9 cellular contexts compared by ENCODE assay signal in the genomic region with DNA sequence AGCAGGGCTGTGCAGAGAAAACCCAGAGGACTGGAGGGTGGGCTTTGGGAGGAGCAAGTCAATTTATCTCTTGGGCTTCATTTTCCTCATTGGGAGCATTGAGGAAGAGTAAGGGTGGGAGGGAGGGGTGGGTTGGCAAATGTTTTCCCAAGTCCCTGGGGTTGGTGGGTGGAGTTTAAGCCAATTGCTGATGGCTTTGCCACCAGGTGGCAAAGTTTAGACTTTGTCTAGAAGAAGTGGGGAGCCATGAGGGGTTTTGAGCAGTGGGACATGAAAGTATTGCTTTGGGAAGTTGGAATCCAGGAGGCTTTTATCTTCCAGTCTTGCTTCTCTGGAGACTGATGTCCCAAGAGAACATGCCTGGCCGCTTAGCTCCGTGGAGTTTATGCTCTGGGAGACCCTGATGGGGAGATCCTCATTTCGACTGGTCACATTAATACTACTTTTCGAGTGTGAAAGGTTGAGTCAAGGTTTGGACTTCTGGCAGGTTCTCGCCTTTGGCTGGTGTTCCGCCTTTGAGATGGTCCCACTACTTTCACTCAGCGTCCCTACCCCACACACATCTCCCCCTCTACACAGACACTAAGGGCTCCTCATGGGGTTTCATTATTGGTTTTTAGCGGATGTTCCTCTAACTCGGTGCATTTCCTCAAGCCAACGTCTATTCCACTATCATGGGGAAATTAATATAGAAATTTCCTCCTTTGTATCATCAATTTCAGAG.
A peak's percentile ranks its signal among the peaks of the same experiment; 100 is the strongest.
DNase-seq lines count a peak whose midpoint lies in the region; ATAC-seq and TF ChIP-seq lines count a peak whose summit lies in the region.
"Had no signal": no experiment of that assay in that cellular context is flagged by ENCODE, and none has a peak within 500 bp of the region (broad histone marks: within the 10 kb centered on the region; RNA-seq: fewer than 3 reads in every experiment).

No MANE protein-coding gene starts in this region.

- H3K9me3 Mint-ChIP-seq in CD8-positive, alpha-beta T cell = no peaks in the 10 kb centered on the region
- no peaks in the 10 kb centered on the region for H3K9me3 Mint-ChIP-seq in immature natural killer cell

- H3K36me3 ChIP-seq in A673 (ENCODE audit: insufficient read depth, low read length, poor library complexity, severe bottlenecking) = no peaks in the 10 kb centered on the region
- H3K36me3 ChIP-seq in CD8-positive, alpha-beta T cell (ENCODE audit: insufficient read depth, low read length) = no peaks in the 10 kb centered on the region
- H3K36me3 ChIP-seq in Panc1 (ENCODE audit: control insufficient read depth, insufficient read depth, low read length) = no peaks in the 10 kb centered on the region
- H3K36me3 ChIP-seq: heart right ventricle had no signal

- ATAC-seq in CD8-positive, alpha-beta T cell = peak; percentile 37
- 0 out of 2 replicates have a peak, but pooled peaks have one; percentile 39 for ATAC-seq in Panc1
- ATAC-seq in GM18858 (IDR thresholded peaks at IDR 0.05; ENCODE audit: unreplicated experiment) = no peak

- no peaks in the 10 kb centered on the region for H3K4me1 ChIP-seq in A673 (ENCODE audit: insufficient read depth, low read length, poor library complexity, severe bottlenecking)
- peaks cover 5% of the 10 kb centered on the region for H3K4me1 ChIP-seq in CD8-positive, alpha-beta T cell (ENCODE audit: insufficient read depth, low read length)
- H3K4me1 ChIP-seq in Panc1 (ENCODE audit: control insufficient read depth, insufficient read depth, low read length) = no peaks in the 10 kb centered on the region

- H3K9me3 ChIP-seq in A673 (ENCODE audit: low read depth, low read length, poor library complexity, severe bottlenecking) (no peaks in the 10 kb centered on the region), Panc1 (ENCODE audit: control insufficient read depth, insufficient read depth, low read depth, low read length) (no peaks in the 10 kb centered on the region)
- no peaks in the 10 kb centered on the region for H3K9me3 ChIP-seq in CD8-positive, alpha-beta T cell (ENCODE audit: low read length)
- H3K9me3 ChIP-seq: heart right ventricle had no signal

- POLR2A ChIA-PET in A673 (lab: Charles Lee; ENCODE audit: low non-redundant PET) (no interaction called here), Panc1 (lab: Charles Lee) (no interaction called here)
- POLR2A ChIA-PET in CD8-positive, alpha-beta T cell (lab: Charles Lee) = interaction anchor here (1.0 to 1.5 kb wide), 4 partner anchors 128 to 139 kb away, joined by 4 to 5 read pairs (median 4); no protein-coding TSS in a partner anchor

- H3K27ac Mint-ChIP-seq in CD8-positive, alpha-beta T cell = no peak overlapping the region
- peak overlapping the region in 1 of 6 donors; percentile 28 for H3K27ac Mint-ChIP-seq in immature natural killer cell

- H3K27me3 Mint-ChIP-seq in CD8-positive, alpha-beta T cell (ENCODE audit: low read depth) = no peaks in the 10 kb centered on the region
- H3K27me3 Mint-ChIP-seq in immature natural killer cell (ENCODE audit: low read depth in 3 of 3) = peaks cover 2 to 4% (median 2%) of the 10 kb centered on the region in 3 donors

- no peaks in the 10 kb centered on the region for H3K36me3 Mint-ChIP-seq in CD8-positive, alpha-beta T cell
- no peaks in the 10 kb centered on the region for H3K36me3 Mint-ChIP-seq in immature natural killer cell

- in situ Hi-C loops in Panc1 (cut with HindIII; ENCODE audit: low pct_unique_long_range_greater_than_20kb, low sequenced_read_pairs) = no loop called here

- H3K4me1 Mint-ChIP-seq in CD8-positive, alpha-beta T cell (ENCODE audit: low read depth) = peaks cover 5% of the 10 kb centered on the region
- H3K4me1 Mint-ChIP-seq in immature natural killer cell = peaks cover 5 to 7% of the 10 kb centered on the region in 2 donors

- BruUV-seq in A673 (replicated peaks; lab: Mats Ljungman, UMichigan) (no TSS peak), Panc1 (replicated peaks; lab: Mats Ljungman, UMichigan) (no TSS peak)

- peak; percentile 11 for DNase-seq in A673 (ENCODE audit: low spot score)
- no peak for DNase-seq in CD8-positive, alpha-beta T cell
- DNase-seq in Panc1 (ENCODE audit: low read depth, low spot score) = no peak
- DNase-seq in immature natural killer cell = peak in 1 of 3 donors; percentile 2
- DNase-seq in NCI-H510A (lab: John Stamatoyannopoulos, UW) = no peak
- no peak for DNase-seq in NCI-H345 (lab: John Stamatoyannopoulos, UW)
- no peak for DNase-seq in T1000 (lab: John Stamatoyannopoulos, UW)

- intact Hi-C loops in A673 (cut with micrococcal nuclease; ENCODE audit: unreplicated experiment) (loop anchor here (1.0 to 5.0 kb wide), 3 partner anchors 121 to 158 kb away; no protein-coding TSS in a partner anchor), Panc1 (cut with micrococcal nuclease; ENCODE audit: unreplicated experiment) (loop anchor here (5.0 kb wide), 1 partner anchor 136 kb away; no protein-coding TSS in a partner anchor)
- intact Hi-C loops in CD8-positive, alpha-beta T cell (cut with DNase I, micrococcal nuclease) = loop anchor here (1.0 to 5.0 kb wide), 4 partner anchors 135 to 796 kb away; no protein-coding TSS in a partner anchor

- peak overlapping the region; percentile 54 for H3K4me3 Mint-ChIP-seq in CD8-positive, alpha-beta T cell
- peak overlapping the region in 4 of 5 donors; percentile 44 to 79 (median 58) for H3K4me3 Mint-ChIP-seq in immature natural killer cell

- H3K4me3 ChIP-seq in A673 (ENCODE audit: low read depth, low read length, poor library complexity, severe bottlenecking) = no peak overlapping the region
- H3K4me3 ChIP-seq in CD8-positive, alpha-beta T cell (ENCODE audit: low read depth, low read length) = peak overlapping the region; percentile 29
- H3K4me3 ChIP-seq in Panc1 (ENCODE audit: low read depth in 2 of 2, low read length in 2 of 2) = no peak overlapping the region
- H3K4me3 ChIP-seq: heart right ventricle had no signal

- H3K27me3 ChIP-seq in A673 (replicated peaks; ENCODE audit: insufficient read depth, low read depth, low read length, poor library complexity) (no peaks in the 10 kb centered on the region), Panc1 (ENCODE audit: control insufficient read depth, insufficient read depth, low read length) (no peaks in the 10 kb centered on the region)
- no peaks in the 10 kb centered on the region for H3K27me3 ChIP-seq in CD8-positive, alpha-beta T cell (ENCODE audit: insufficient read depth, low read length)
- H3K27me3 ChIP-seq: heart right ventricle had no signal

- no peak overlapping the region for H3K27ac ChIP-seq in A673 (ENCODE audit: low read depth, low read length, poor library complexity, severe bottlenecking)
- H3K27ac ChIP-seq in CD8-positive, alpha-beta T cell (ENCODE audit: low read depth, low read length) = no peak overlapping the region
- no peak overlapping the region for H3K27ac ChIP-seq in Panc1 (ENCODE audit: low read length)
- H3K27ac ChIP-seq: heart right ventricle had no signal

- no peak for TF ChIP-seq CTCF in A673 (conservative IDR thresholded peaks at IDR 0.05; ENCODE audit: low read depth, low read length)
- TF ChIP-seq CTCF in CD8-positive, alpha-beta T cell (IDR thresholded peaks at IDR 0.05) = no peak
- TF ChIP-seq CTCF in Panc1 (IDR thresholded peaks at IDR 0.05) = no peak

- CTCF ChIA-PET in A673 (lab: Charles Lee) (interaction anchor here (0.6 to 1.2 kb wide), 6 partner anchors 13 to 193 kb away, joined by 3 to 5 read pairs (median 4); no protein-coding TSS in a partner anchor), Panc1 (lab: Charles Lee) (interaction anchor here (0.5 to 0.7 kb wide), 5 partner anchors 9 to 541 kb away, joined by 3 to 6 read pairs (median 3); no protein-coding TSS in a partner anchor)
- CTCF ChIA-PET in CD8-positive, alpha-beta T cell (lab: Charles Lee) = interaction anchor here (0.6 to 4.6 kb wide), 28 partner anchors 9 to 442 kb away, joined by 3 to 81 read pairs (median 4); partner anchors contain the start of gene PRKCE
